Comparison of ENCODE assay signal across 17 cellular contexts in genomic region chr10:107477266-107477665, GRCh38.
DNase-seq lines count a peak whose midpoint lies in the region; ATAC-seq, FAIRE-seq and TF ChIP-seq lines count a peak whose summit lies in the region.
"Had no signal": no experiment of that assay in that cellular context is flagged by ENCODE, and none has a peak within 500 bp of the region (broad histone marks: within the 10 kb centered on the region; RNA-seq: fewer than 3 reads in every experiment).

No MANE protein-coding gene starts in this region.

- no peak overlapping the region for H3K27ac Mint-ChIP-seq in activated naive CD4-positive, alpha-beta T cell treated with anti-CD3 and anti-CD28 coated beads for 36 hours
- H3K27ac Mint-ChIP-seq: activated T-helper 2 cell treated with anti-CD3 and anti-CD28 coated beads, Interferon-gamma antibody, Interleukin-2, Interleukin-4, amounts not matched to agents 10 μg/mL and 5 μg/mL and 100 μg/mL, durations not matched to agents 14 hours and 24 hours and 36 hours; CD4-positive, alpha-beta memory T cell had no signal

- no peaks in the 10 kb centered on the region for H3K4me1 Mint-ChIP-seq in activated naive CD4-positive, alpha-beta T cell treated with anti-CD3 and anti-CD28 coated beads for 36 hours (ENCODE audit: low read depth)
- H3K4me1 Mint-ChIP-seq: CD4-positive, alpha-beta memory T cell; neural crest cell had no signal

- H3K9me3 Mint-ChIP-seq in activated naive CD4-positive, alpha-beta T cell treated with anti-CD3 and anti-CD28 coated beads for 36 hours, result peaks cover 3% of the 10 kb centered on the region

- TF ChIP-seq POLR2A in GM12891 (IDR thresholded peaks at IDR 0.05; ENCODE audit: low read depth, low read length), result no peak

- no peaks in the 10 kb centered on the region for H3K27me3 Mint-ChIP-seq in activated naive CD4-positive, alpha-beta T cell treated with anti-CD3 and anti-CD28 coated beads for 36 hours (ENCODE audit: low read depth)
- H3K27me3 Mint-ChIP-seq: CD4-positive, alpha-beta memory T cell had no signal

- ATAC-seq in GM19328 (IDR thresholded peaks at IDR 0.05; ENCODE audit: unreplicated experiment) (peak; percentile 44), HG02678 (IDR thresholded peaks at IDR 0.05; ENCODE audit: unreplicated experiment) (peak; percentile 55), HG03469 (IDR thresholded peaks at IDR 0.05; ENCODE audit: unreplicated experiment) (peak; percentile 59)

- DNase-seq in GM12891 (ENCODE audit: insufficient read length, low spot score) (no peak), UCSD-AML1 (lab: John Stamatoyannopoulos, UW; ENCODE audit: unreplicated experiment) (no peak), T-helper 1 cell (no peak), mucosa of gallbladder (ENCODE audit: low spot score) (no peak)
- DNase-seq in activated naive CD4-positive, alpha-beta T cell treated with anti-CD3 and anti-CD28 coated beads for 36 hours, result no peak
- DNase-seq: CD4-positive, alpha-beta memory T cell; glutamatergic neuron; GM23248; mammary epithelial cell; NCI-H2081 treated with DMSO at 0.1 percent for 48 hours; NCI-H69 had no signal

- no peaks in the 10 kb centered on the region for H3K36me3 Mint-ChIP-seq in activated naive CD4-positive, alpha-beta T cell treated with anti-CD3 and anti-CD28 coated beads for 36 hours (ENCODE audit: low read depth)
- H3K36me3 Mint-ChIP-seq: CD4-positive, alpha-beta memory T cell had no signal

- CTCF ChIA-PET in activated naive CD4-positive, alpha-beta T cell treated with anti-CD3 and anti-CD28 coated beads for 36 hours (lab: Charles Lee), result no interaction called here

- H3K4me3 Mint-ChIP-seq in activated naive CD4-positive, alpha-beta T cell treated with anti-CD3 and anti-CD28 coated beads for 36 hours, result no peak overlapping the region
- H3K4me3 Mint-ChIP-seq: CD4-positive, alpha-beta memory T cell; neural crest cell had no signal

- FAIRE-seq in GM12891 (lab: Jason Lieb, UNC), result peak; percentile 20
- FAIRE-seq: RCC 7860 had no signal

- intact Hi-C loops in activated naive CD4-positive, alpha-beta T cell treated with anti-CD3 and anti-CD28 coated beads for 36 hours (cut with micrococcal nuclease), result no loop called here

TF ChIP-seq in GM12891, 5 proteins besides CTCF, POLR2A, EP300 and RAD21:
- TF ChIP-seq POU2F2 (IDR thresholded peaks at IDR 0.05; ENCODE audit: low read depth, low read length) (no peak), PAX5 (IDR thresholded peaks at IDR 0.05; ENCODE audit: insufficient read depth, low read length, severe bottlenecking) (no peak), TAF1 (IDR thresholded peaks at IDR 0.05; ENCODE audit: low read depth, low read length) (no peak), POLR2AphosphoS5 (IDR thresholded peaks at IDR 0.05; ENCODE audit: low read depth, low read length) (no peak), SPI1 (IDR thresholded peaks at IDR 0.05; ENCODE audit: low read depth, low read length) (no peak)
